Comparison of ENCODE assay signal across 8 cellular contexts in the genomic region with DNA sequence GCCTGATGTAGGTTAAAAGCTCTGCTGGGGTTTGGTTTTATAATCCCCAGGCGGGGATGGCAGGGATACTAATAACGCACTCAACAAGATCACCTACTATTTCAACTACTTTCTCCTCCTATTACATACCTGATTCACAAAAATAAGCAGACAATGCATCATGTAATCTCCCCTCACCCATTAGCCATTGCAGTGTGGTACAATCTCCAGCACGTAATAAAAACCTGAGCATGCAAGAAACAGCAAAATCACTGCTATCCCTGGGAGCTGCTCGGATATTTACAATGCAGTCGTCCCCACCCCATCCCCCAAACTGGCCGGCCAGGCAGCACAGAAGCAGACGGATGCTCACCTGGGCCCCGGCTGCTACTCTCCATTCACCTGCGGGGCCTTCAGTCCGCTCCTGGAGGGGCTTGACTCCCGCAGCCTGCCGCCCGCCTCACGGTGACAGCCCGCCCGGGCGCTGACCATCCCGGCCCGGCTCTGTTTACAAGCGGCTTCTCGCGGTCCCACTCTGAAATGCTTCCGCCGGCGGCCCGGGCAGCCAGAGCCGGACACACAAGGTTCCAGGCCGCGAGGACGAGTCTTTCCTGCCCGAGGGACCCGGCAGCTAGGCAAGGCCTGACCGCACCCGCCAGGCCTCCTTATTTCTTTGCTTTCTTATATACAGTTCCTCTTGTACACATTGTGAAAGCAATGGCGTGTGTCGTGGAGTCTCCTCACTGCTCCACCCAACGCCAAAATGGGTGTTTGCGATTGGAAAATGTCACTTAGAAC. TPM values are rescaled to one million over a fixed set of nuclear protein-coding genes. Genes with fewer than 3 reads are reported as not detected.
DNase-seq lines count a peak whose midpoint lies in the region; ATAC-seq and TF ChIP-seq lines count a peak whose summit lies in the region.

A gene with protein sequence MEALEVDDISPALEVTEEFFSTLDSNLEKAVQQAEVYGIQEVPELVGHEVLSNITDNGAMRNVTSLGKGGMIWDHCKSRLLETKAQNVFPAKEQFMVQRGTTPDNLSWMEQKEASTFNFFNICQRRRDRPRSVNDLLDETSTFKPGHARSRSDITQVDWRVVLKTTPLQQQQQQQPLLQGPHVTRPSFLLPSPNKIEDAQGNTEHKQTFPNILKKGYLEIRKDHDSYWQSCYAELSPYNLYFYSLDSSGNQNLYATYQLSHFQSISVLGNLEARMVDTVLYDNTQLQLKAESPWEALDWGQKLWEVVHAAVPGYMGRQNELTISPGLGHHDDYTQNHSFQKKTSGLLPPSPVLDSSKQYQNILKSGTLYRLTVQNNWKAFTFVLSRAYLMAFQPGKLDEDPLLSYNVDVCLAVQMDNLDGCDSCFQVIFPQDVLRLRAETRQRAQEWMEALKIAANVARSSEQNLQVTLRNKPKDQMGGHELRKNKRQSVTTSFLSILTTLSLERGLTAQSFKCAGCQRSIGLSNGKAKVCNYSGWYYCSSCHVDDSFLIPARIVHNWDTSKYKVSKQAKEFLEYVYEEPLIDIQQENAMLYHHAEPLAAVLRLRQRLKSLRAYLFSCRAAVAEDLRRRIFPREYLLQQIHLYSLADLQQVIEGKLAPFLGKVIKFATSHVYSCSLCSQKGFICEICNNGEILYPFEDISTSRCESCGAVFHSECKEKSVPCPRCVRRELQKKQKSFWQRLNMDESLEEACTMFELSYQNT (minus strand): TSS at position 491 of the 777 bp plus-strand sequence. CDS start 23,888 bp downstream, outside the sequence.

- peak within 1 kb of the TSS; percentile 70 for H3K4me3 ChIP-seq in GM23338
- H3K4me3 ChIP-seq in SK-N-MC, result peak within 1 kb of the TSS; percentile 91
- H3K4me3 ChIP-seq in thoracic aorta, result peak within 1 kb of the TSS; percentile 92

- peak within 1 kb of the TSS; percentile 78 for H3K4me2 ChIP-seq in GM23338

- peak within 1 kb of the TSS; percentile 87 for H3K4me3 Mint-ChIP-seq in GM23338
- H3K4me3 Mint-ChIP-seq in activated naive CD4-positive, alpha-beta T cell treated with anti-CD3 and anti-CD28 coated beads, Interleukin-2, amount 50 U/mL, for 24 hours, result peak within 1 kb of the TSS; percentile 93
- peak within 1 kb of the TSS; percentile 92 for H3K4me3 Mint-ChIP-seq in osteocyte (ENCODE audit: unreplicated experiment)

- H3K36me3 Mint-ChIP-seq in GM23338 (ENCODE audit: low read depth) (no peaks in the 10 kb centered on the region), osteocyte (ENCODE audit: unreplicated experiment) (no peaks in the 10 kb centered on the region)
- no peaks in the 10 kb centered on the region for H3K36me3 Mint-ChIP-seq in activated naive CD4-positive, alpha-beta T cell treated with anti-CD3 and anti-CD28 coated beads, Interleukin-2, amount 50 U/mL, for 24 hours

- DNase-seq in GM23338 (ENCODE audit: low spot score), result peak; percentile 92
- DNase-seq in LHCN-M2 (ENCODE audit: low read depth), result peak; percentile 78
- no peak for DNase-seq in SK-N-MC (ENCODE audit: low read depth, low spot score)
- peak; percentile 87 for DNase-seq in glomerular visceral epithelial cell (ENCODE audit: extremely low spot score)
- DNase-seq in osteocyte (ENCODE audit: extremely low spot score, unreplicated experiment), result peak; percentile 95
- DNase-seq in thoracic aorta (ENCODE audit: low spot score), result peak; percentile 45

- 0 out of 2 replicates have a peak, but pooled peaks cover 3% of the 10 kb centered on the region for H3F3A ChIP-seq in GM23338 (replicated peaks; ENCODE audit: low read depth)

- H2AFZ ChIP-seq in GM23338, result peak within 1 kb of the TSS; percentile 100

- ATAC-seq in GM23338 (peak; percentile 98), thoracic aorta (ENCODE audit: insufficient number of reproducible peaks, low FRiP score, low read depth) (peak; percentile 53)

- H3K27me3 ChIP-seq in GM23338 (ENCODE audit: insufficient read depth), result no peaks in the 10 kb centered on the region
- no peaks in the 10 kb centered on the region for H3K27me3 ChIP-seq in thoracic aorta (replicated peaks; ENCODE audit: insufficient read depth)

- peaks cover 5% of the 10 kb centered on the region; the same call in 1 of the 2 replicates for H3K4me1 ChIP-seq in ES-I3 (ENCODE audit: insufficient read depth, low read length)
- peaks cover 5% of the 10 kb centered on the region; the same call in 1 of the 2 replicates for H3K4me1 ChIP-seq in GM23338 (ENCODE audit: insufficient read depth)
- H3K4me1 ChIP-seq in thoracic aorta (ENCODE audit: control insufficient read depth in 1 of 2, low read depth in 2 of 2), result peaks cover 7 to 10% of the 10 kb centered on the region in 2 donors

- no peaks in the 10 kb centered on the region for H3K9me2 ChIP-seq in GM23338 (ENCODE audit: insufficient read depth)

- H3K27ac Mint-ChIP-seq in GM23338 (peak within 1 kb of the TSS; percentile 91), osteocyte (ENCODE audit: unreplicated experiment) (peak within 1 kb of the TSS; percentile 94)
- peak within 1 kb of the TSS; percentile 94 for H3K27ac Mint-ChIP-seq in activated naive CD4-positive, alpha-beta T cell treated with anti-CD3 and anti-CD28 coated beads, Interleukin-2, amount 50 U/mL, for 24 hours

- no peak for TF ChIP-seq CTCF in GM23338 (conservative IDR thresholded peaks at IDR 0.05; ENCODE audit: low read depth in 2 of 2)
- no peak for TF ChIP-seq CTCF in osteocyte (IDR thresholded peaks at IDR 0.05)
- TF ChIP-seq CTCF in thoracic aorta (IDR thresholded peaks at IDR 0.05), result no peak

- H3K79me2 ChIP-seq in GM23338 (replicated peaks; ENCODE audit: insufficient read depth), result peaks cover 4% of the 10 kb centered on the region; the same call in 1 of the 2 replicates

- H3K36me3 ChIP-seq in ES-I3 (ENCODE audit: insufficient read depth, low read length) (no peaks in the 10 kb centered on the region), GM23338 (ENCODE audit: insufficient read depth) (no peaks in the 10 kb centered on the region), SK-N-MC (ENCODE audit: insufficient read depth, low read length) (no peaks in the 10 kb centered on the region), thoracic aorta (no peaks in the 10 kb centered on the region)

- peak within 1 kb of the TSS; percentile 87 for H3K9ac ChIP-seq in ES-I3 (ENCODE audit: low read depth, low read length)
- peak within 1 kb of the TSS; percentile 90 for H3K9ac ChIP-seq in SK-N-MC (ENCODE audit: insufficient read length)

- H3K9me3 ChIP-seq in ES-I3 (ENCODE audit: control insufficient read depth, insufficient read depth, low read length) (no peaks in the 10 kb centered on the region), SK-N-MC (ENCODE audit: low read depth, low read length) (no peaks in the 10 kb centered on the region), thoracic aorta (no peaks in the 10 kb centered on the region)

- H3K4me1 Mint-ChIP-seq in GM23338 (peaks cover 7% of the 10 kb centered on the region; the same call in 1 of the 3 replicates), osteocyte (ENCODE audit: unreplicated experiment) (peaks cover 14% of the 10 kb centered on the region)
- H3K4me1 Mint-ChIP-seq in activated naive CD4-positive, alpha-beta T cell treated with anti-CD3 and anti-CD28 coated beads, Interleukin-2, amount 50 U/mL, for 24 hours, result peaks cover 35% of the 10 kb centered on the region

- no peaks in the 10 kb centered on the region for H3K9me3 Mint-ChIP-seq in GM23338
- H3K9me3 Mint-ChIP-seq in activated naive CD4-positive, alpha-beta T cell treated with anti-CD3 and anti-CD28 coated beads, Interleukin-2, amount 50 U/mL, for 24 hours, result no peaks in the 10 kb centered on the region
- no peaks in the 10 kb centered on the region for H3K9me3 Mint-ChIP-seq in osteocyte (ENCODE audit: unreplicated experiment)

- no peaks in the 10 kb centered on the region for H4K20me1 ChIP-seq in GM23338 (replicated peaks; ENCODE audit: insufficient read depth)

- H3K27ac ChIP-seq in GM23338 (ENCODE audit: low read depth), result peak within 1 kb of the TSS; percentile 94
- peak within 1 kb of the TSS; percentile 76 for H3K27ac ChIP-seq in SK-N-MC
- peak within 1 kb of the TSS; percentile 56 to 68 for H3K27ac ChIP-seq in thoracic aorta

- H3K27me3 Mint-ChIP-seq in GM23338 (ENCODE audit: insufficient read depth, low read depth, poor library complexity) (peaks cover 7% of the 10 kb centered on the region), osteocyte (ENCODE audit: unreplicated experiment) (peaks cover under 1% of the 10 kb centered on the region)
- H3K27me3 Mint-ChIP-seq in activated naive CD4-positive, alpha-beta T cell treated with anti-CD3 and anti-CD28 coated beads, Interleukin-2, amount 50 U/mL, for 24 hours, result no peaks in the 10 kb centered on the region

TF ChIP-seq in GM23338, 12 proteins besides CTCF, POLR2A, EP300 and RAD21 (continues in another document):
- no peak for TF ChIP-seq STAT1 (IDR thresholded peaks at IDR 0.05; ENCODE audit: unreplicated experiment)
- no peak for TF ChIP-seq EZH2phosphoT487 (IDR thresholded peaks at IDR 0.05; ENCODE audit: unreplicated experiment)
- TF ChIP-seq JUNB (IDR thresholded peaks at IDR 0.05; ENCODE audit: unreplicated experiment), result no peak
- peak; percentile 78 for TF ChIP-seq POLR2AphosphoS5 (IDR thresholded peaks at IDR 0.05; ENCODE audit: low read depth)
- TF ChIP-seq CREB1 (CRISPR knock-in tag; IDR thresholded peaks at IDR 0.05; ENCODE audit: low read depth), result 0 out of 2 replicates have a peak, but pooled peaks have one; percentile 15
- TF ChIP-seq ZNF331 (CRISPR knock-in tag; IDR thresholded peaks at IDR 0.05; ENCODE audit: low read depth), result no peak
- TF ChIP-seq ZNF114 (CRISPR knock-in tag; IDR thresholded peaks at IDR 0.05), result no peak
- no peak for TF ChIP-seq EZH2 (IDR thresholded peaks at IDR 0.05; ENCODE audit: low read depth, unreplicated experiment)
- TF ChIP-seq NANOG (IDR thresholded peaks at IDR 0.05; ENCODE audit: borderline replicate concordance), result no peak

RNA-seq across cellular contexts. Expression of the gene that starts here (rescaled TPM):
- total RNA-seq in GM23338 (2014; rRNA removed; shearing (Covaris generic)), result 5.6 and 8.8 TPM in 2 replicates
- polyA plus RNA-seq in GM23338 (2016; fragmentation: Nextera tagmentation; extraction: Ambion mirVana), result 3.5 and 3.9 TPM in 2 replicates
- total RNA-seq in LHCN-M2 (2014; rRNA removed) (3.7 and 7.5 TPM in 2 replicates), osteocyte (12.5 TPM in 2 replicates), thoracic aorta (10 to 100 TPM; 20.5 to 21.8 TPM)
- polyA plus RNA-seq in LHCN-M2 (2012), result 2.1 TPM
